9 cellular contexts compared by ENCODE assay signal in genomic region chr15:36632196-36632595, GRCh38. TPM values are rescaled to one million over a fixed set of nuclear protein-coding genes. Genes with fewer than 3 reads are reported as not detected.
DNase-seq lines count a peak whose midpoint lies in the region; ATAC-seq and TF ChIP-seq lines count a peak whose summit lies in the region.
"Had no signal": no experiment of that assay in that cellular context is flagged by ENCODE, and none has a peak within 500 bp of the region (broad histone marks: within the 10 kb centered on the region; RNA-seq: fewer than 3 reads in every experiment).

No MANE protein-coding gene starts in this region.

- H3K27ac ChIP-seq in foreskin keratinocyte (peak overlapping the region; percentile 36), SJCRH30 (no peak overlapping the region)
- H3K27ac ChIP-seq: thoracic aorta had no signal

- no peaks in the 10 kb centered on the region for H3K9me3 ChIP-seq in SJCRH30 (replicated peaks)

- H3K4me1 ChIP-seq in foreskin keratinocyte (peaks cover 10% of the 10 kb centered on the region), SJCRH30 (no peaks in the 10 kb centered on the region)

- ATAC-seq in SK-N-SH treated with all-trans-retinoic acid at 6 μM for 48 hours (peak; percentile 74), foreskin keratinocyte (peak; percentile 99)

- no peaks in the 10 kb centered on the region for H3K36me3 ChIP-seq in SJCRH30
- H3K36me3 ChIP-seq: thoracic aorta had no signal

- peak; percentile 76 for DNase-seq in AG20443 (ENCODE audit: low spot score)
- DNase-seq in HT-29 (ENCODE audit: low spot score), result peak; percentile 47
- DNase-seq in foreskin keratinocyte, result peak; percentile 67 to 84
- no peak for DNase-seq in RPMI8226
- no peak for DNase-seq in SJCRH30
- no peak for DNase-seq in GOT3 (lab: John Stamatoyannopoulos, UW)
- no peak for DNase-seq in NCI-H1092 (lab: John Stamatoyannopoulos, UW)

- no peak overlapping the region for H3K4me3 ChIP-seq in SJCRH30
- H3K4me3 ChIP-seq: thoracic aorta had no signal

- no peak for TF ChIP-seq CTCF in foreskin keratinocyte (conservative IDR thresholded peaks at IDR 0.05)

- H3K27me3 ChIP-seq in foreskin keratinocyte (no peaks in the 10 kb centered on the region), SJCRH30 (no peaks in the 10 kb centered on the region)

TF ChIP-seq in SK-N-SH treated with all-trans-retinoic acid at 6 μM for 48 hours, 23 proteins besides CTCF, POLR2A, EP300 and RAD21:
- TF ChIP-seq ZC3H10 (CRISPR knock-in tag; IDR thresholded peaks at IDR 0.05) (no peak), PPARA (CRISPR knock-in tag; IDR thresholded peaks at IDR 0.05; ENCODE audit: borderline replicate concordance) (no peak), TOX (CRISPR knock-in tag; IDR thresholded peaks at IDR 0.05; ENCODE audit: borderline replicate concordance) (no peak), CSRNP3 (CRISPR knock-in tag; IDR thresholded peaks at IDR 0.05) (no peak), ZNF8 (CRISPR knock-in tag; IDR thresholded peaks at IDR 0.05) (no peak), BACH2 (CRISPR knock-in tag; IDR thresholded peaks at IDR 0.05; ENCODE audit: borderline replicate concordance) (no peak), ZNF565 (CRISPR knock-in tag; conservative IDR thresholded peaks at IDR 0.05; ENCODE audit: low read depth) (no peak), PATZ1 (CRISPR knock-in tag; IDR thresholded peaks at IDR 0.05; ENCODE audit: borderline replicate concordance) (no peak), ZFP3 (CRISPR knock-in tag; IDR thresholded peaks at IDR 0.05) (no peak), SNAI2 (CRISPR knock-in tag; IDR thresholded peaks at IDR 0.05) (no peak), RARB (CRISPR knock-in tag; IDR thresholded peaks at IDR 0.05) (no peak), TCF4 (CRISPR knock-in tag; IDR thresholded peaks at IDR 0.05; ENCODE audit: borderline replicate concordance) (no peak), CSDC2 (CRISPR knock-in tag; IDR thresholded peaks at IDR 0.05) (no peak), CREB5 (CRISPR knock-in tag; IDR thresholded peaks at IDR 0.05; ENCODE audit: low read depth) (no peak), ZNF70 (CRISPR knock-in tag; IDR thresholded peaks at IDR 0.05) (no peak), ARNTL (CRISPR knock-in tag; IDR thresholded peaks at IDR 0.05; ENCODE audit: borderline replicate concordance, low read depth) (no peak), GLIS3 (CRISPR knock-in tag; IDR thresholded peaks at IDR 0.05) (no peak), OSR1 (CRISPR knock-in tag; IDR thresholded peaks at IDR 0.05) (no peak), ESRRG (CRISPR knock-in tag; IDR thresholded peaks at IDR 0.05) (no peak), TSHZ2 (CRISPR knock-in tag; IDR thresholded peaks at IDR 0.05) (no peak)

RNA-seq across cellular contexts. Expression of gene CDIN1, which starts 52.8 kb away (rescaled TPM):
- 29.7 and 30.9 TPM in 2 replicates for total RNA-seq in HT-29 (2014; rRNA removed; shearing (Covaris generic))
- 16.3 and 17.5 TPM in 2 replicates for total RNA-seq in foreskin keratinocyte
- 6.3 and 6.6 TPM in 2 replicates for polyA plus RNA-seq in foreskin keratinocyte
- 6.1 and 8.1 TPM in 2 replicates for total RNA-seq in SJCRH30 (2014; rRNA removed; shearing (Covaris generic))

Comparison
In these comparisons a context has a peak if more than half of its experiments do, and no peak if none do; other contexts are left out.
1. DNase-seq: peak in AG20443 (single experiment), HT-29 (single experiment) and foreskin keratinocyte (2 of 2); none in RPMI8226 (single experiment), SJCRH30 (0 of 2), GOT3 (single experiment) and NCI-H1092 (single experiment).